Comparison of ENCODE assay signal across 33 cellular contexts in genomic region chr1:16054598-16055540, GRCh38. TPM values are rescaled to one million over a fixed set of nuclear protein-coding genes. Genes with fewer than 3 reads are reported as not detected.
"Had no signal": no experiment of that assay in that cellular context is flagged by ENCODE, and none has a peak within 500 bp of the region (broad histone marks: within the 10 kb centered on the region; RNA-seq: fewer than 3 reads in every experiment).

No MANE protein-coding gene starts in this region.

- H3K27ac ChIP-seq: brain microvascular endothelial cell, KMS-11, VCaP had no signal

- H3K36me3 ChIP-seq: brain microvascular endothelial cell had no signal

- H3K9ac ChIP-seq: KMS-11 had no signal

- DNase-seq: activated CD4-positive, alpha-beta T cell treated with anti-CD3 and anti-CD28 coated beads for 1 hour; activated CD4-positive, alpha-beta T cell treated with anti-CD3 and anti-CD28 coated beads for 48 hours; activated CD4-positive, CD25-positive, alpha-beta regulatory T cell; activated CD8-positive, alpha-beta memory T cell treated with anti-CD3 and anti-CD28 coated beads, Interleukin-2, amount 50 U/mL, for 4 hours; activated effector memory CD4-positive, alpha-beta T cell treated with Interleukin-2 at 50 U/mL for 16 hours; activated naive CD4-positive, alpha-beta T cell treated with anti-CD3 and anti-CD28 coated beads, Interleukin-2, amount 10 ng/mL, durations not matched to agents 7 days and 5 days; activated T-cell treated with anti-CD3 and anti-CD28 coated beads for 4 hours; activated T-cell treated with anti-CD3 and anti-CD28 coated beads, Interleukin-2, amount 50 U/mL, for 48 hours; amniotic stem cell; aorta; brain microvascular endothelial cell; central memory CD4-positive, alpha-beta T cell; NCI-H1105 treated with DMSO at 0.1 percent for 48 hours; NCI-H1436; NCI-H1694; NCI-H1930; NCI-H2081 treated with DMSO at 0.1 percent for 48 hours; NCI-H226; NCI-H446 treated with DMSO at 0.1 percent for 48 hours; NCI-H524; NCI-H69; NCI-H82; PC-3; Right ventricle myocardium superior; SW 1271; T-helper 1 cell; T-helper 2 cell; T-helper 9 cell had no signal

- H3K4me2 ChIP-seq: KMS-11 had no signal

RNA-seq across cellular contexts. Expression of gene CLCNKB, which starts 11.3 kb away (rescaled TPM):
- total RNA-seq: LHCN-M2, PC-3 had no signal

RNA-seq across cellular contexts. Expression of gene CLCNKA, which starts 33.0 kb away (rescaled TPM):
- total RNA-seq: cerebellum, LHCN-M2, PC-3 had no signal

RNA-seq across cellular contexts. Expression of gene HSPB7, which starts 37.0 kb away (rescaled TPM):
- total RNA-seq: PC-3 had no signal

RNA-seq across cellular contexts. Expression of gene SRARP, which starts 50.8 kb away (rescaled TPM):
- total RNA-seq: aorta, LHCN-M2, M059J, PC-3 had no signal
- polyA plus RNA-seq: aorta had no signal
